In genomic region chr1:156513189-156513588, GRCh38 we compare ENCODE assay signal across 26 cellular contexts. TPM values are rescaled to one million over a fixed set of nuclear protein-coding genes. Genes with fewer than 3 reads are reported as not detected.
DNase-seq lines count a peak whose midpoint lies in the region; ATAC-seq, FAIRE-seq and TF ChIP-seq lines count a peak whose summit lies in the region.
"Had no signal": no experiment of that assay in that cellular context is flagged by ENCODE, and none has a peak within 500 bp of the region (broad histone marks: within the 10 kb centered on the region; RNA-seq: fewer than 3 reads in every experiment).

No MANE protein-coding gene starts in this region.

- no peaks in the 10 kb centered on the region for H3K23me2 ChIP-seq in H1 (ENCODE audit: low read depth, low read length)

- H4K8ac ChIP-seq in H1 (ENCODE audit: extremely low read depth, insufficient read depth, low read length), result no peak overlapping the region

- DNase-seq in activated naive CD8-positive, alpha-beta T cell treated with anti-CD3 and anti-CD28 coated beads, Interleukin-2, amount 10 ng/mL, durations not matched to agents 7 days and 5 days, result peak; percentile 9
- no peak for DNase-seq in activated naive CD8-positive, alpha-beta T cell treated with anti-CD3 and anti-CD28 coated beads for 36 hours
- DNase-seq in H1 (ENCODE audit: low read depth in 1 of 2, low spot score in 2 of 2), result no peak
- peak; percentile 59 for DNase-seq in mucosa of gallbladder (ENCODE audit: low spot score)
- DNase-seq in suprapubic skin (ENCODE audit: low spot score in 2 of 2), result no peak
- DNase-seq in NCI-H2227 (lab: John Stamatoyannopoulos, UW; ENCODE audit: unreplicated experiment), result no peak
- DNase-seq: EL; GF-D8; NCI-H1105 treated with DMSO at 0.1 percent for 48 hours; NCI-H2029 treated with DMSO at 0.1 percent for 48 hours; NCI-H345; NCI-H524; NCI-H774; NK-92 treated with Interleukin-12 subunit alpha and Interleukin-12 subunit beta, amount 100 ng/mL, for 24 hours; SHP77 treated with DMSO at 0.1 percent for 48 hours; SK-N-SH had no signal

- ATAC-seq in activated naive CD8-positive, alpha-beta T cell treated with anti-CD3 and anti-CD28 coated beads, Interleukin-2, amount 10 ng/mL, durations not matched to agents 7 days and 5 days (ENCODE audit: low read depth), result no peak
- ATAC-seq in GM21515 (IDR thresholded peaks at IDR 0.05; ENCODE audit: unreplicated experiment), result no peak
- ATAC-seq in HG03135 (IDR thresholded peaks at IDR 0.05; ENCODE audit: unreplicated experiment), result no peak

- H3K9me3 ChIP-seq in H1 (ENCODE audit: insufficient read depth in 2 of 2, low read depth in 1 of 2, low read length in 1 of 2) (no peaks in the 10 kb centered on the region), suprapubic skin (no peaks in the 10 kb centered on the region)
- H3K9me3 ChIP-seq: HAP-1, SK-N-SH had no signal

- H3K56ac ChIP-seq in H1 (replicated peaks; ENCODE audit: insufficient read length, low read depth, low read length), result no peak overlapping the region

- H3K27me3 ChIP-seq in H1 (replicated peaks in 1 of 4; ENCODE audit: control insufficient read depth in 3 of 4, extremely low read depth in 1 of 4, insufficient read depth in 3 of 4, low read length in 3 of 4) (no peaks in the 10 kb centered on the region), suprapubic skin (no peaks in the 10 kb centered on the region)

- no peak overlapping the region for H2AFZ ChIP-seq in H1 (ENCODE audit: low read length)

- no peaks in the 10 kb centered on the region for H4K20me1 ChIP-seq in H1 (replicated peaks in 1 of 2; ENCODE audit: control insufficient read depth in 1 of 2, insufficient read depth in 2 of 2, low read length in 2 of 2)

- TF ChIP-seq CTCF in H1 (IDR thresholded peaks at IDR 0.05; ENCODE audit: control extremely low read depth in 1 of 3, insufficient read depth in 1 of 3, low read depth in 1 of 3, low read length in 3 of 3), result no peak
- no peak for TF ChIP-seq CTCF in suprapubic skin (IDR thresholded peaks at IDR 0.05)

- H3K79me2 ChIP-seq in H1 (ENCODE audit: control insufficient read depth in 1 of 2, insufficient read depth in 2 of 2, low read length in 2 of 2), result no peaks in the 10 kb centered on the region

- no peak overlapping the region for H2AK5ac ChIP-seq in H1 (ENCODE audit: low read depth, low read length)

- no peak overlapping the region for H4K91ac ChIP-seq in H1 (replicated peaks; ENCODE audit: insufficient read length, low read length)

- H2BK12ac ChIP-seq in H1 (ENCODE audit: low read depth, low read length), result no peak overlapping the region

- no peaks in the 10 kb centered on the region for H3K79me1 ChIP-seq in H1 (ENCODE audit: low read depth, low read length)

- H3K4me3 ChIP-seq in H1 (ENCODE audit: extremely low read depth in 1 of 4, insufficient read depth in 2 of 4, low read depth in 3 of 4, low read length in 4 of 4), result no peak overlapping the region
- H3K4me3 ChIP-seq in suprapubic skin, result no peak overlapping the region
- H3K4me3 ChIP-seq: HAP-1 had no signal

- H3K14ac ChIP-seq in H1 (ENCODE audit: insufficient read length), result no peak overlapping the region

- no peak overlapping the region for H3K4me3 Mint-ChIP-seq in activated naive CD8-positive, alpha-beta T cell treated with anti-CD3 and anti-CD28 coated beads, Interleukin-2, amount 10 ng/mL, durations not matched to agents 7 days and 5 days
- no peak overlapping the region for H3K4me3 Mint-ChIP-seq in activated naive CD8-positive, alpha-beta T cell treated with anti-CD3 and anti-CD28 coated beads for 36 hours
- H3K4me3 Mint-ChIP-seq: B cell, CD14-positive monocyte had no signal

- no peak overlapping the region for H3K23ac ChIP-seq in H1 (ENCODE audit: insufficient read length)

- no peak overlapping the region for H3K18ac ChIP-seq in H1 (ENCODE audit: extremely low read depth, low read length)

- H4K5ac ChIP-seq in H1 (ENCODE audit: insufficient read length, low read depth, low read length), result no peak overlapping the region

- no peak overlapping the region for H2BK20ac ChIP-seq in H1 (ENCODE audit: low read length)

- H3K9me3 Mint-ChIP-seq in activated naive CD8-positive, alpha-beta T cell treated with anti-CD3 and anti-CD28 coated beads, Interleukin-2, amount 10 ng/mL, durations not matched to agents 7 days and 5 days, result peaks cover 2% of the 10 kb centered on the region
- no peaks in the 10 kb centered on the region for H3K9me3 Mint-ChIP-seq in activated naive CD8-positive, alpha-beta T cell treated with anti-CD3 and anti-CD28 coated beads for 36 hours

- no peak for FAIRE-seq in H1 (lab: Jason Lieb, UNC)
- FAIRE-seq: D721Med, GM19239 had no signal

- H3K4me1 ChIP-seq in H1 (replicated peaks in 1 of 4; ENCODE audit: control insufficient read depth in 3 of 4, insufficient read depth in 4 of 4, low read length in 3 of 4) (peaks cover 0 to 7% (median under 1%) of the 10 kb centered on the region in 4 experiments; a peak in 1 of 7 replicates), suprapubic skin (peaks cover 32% of the 10 kb centered on the region)
- H3K4me1 ChIP-seq: HAP-1 had no signal

- no peak overlapping the region for H3K27ac ChIP-seq in H1 (ENCODE audit: low read depth, low read length)
- H3K27ac ChIP-seq in suprapubic skin, result no peak overlapping the region
- H3K27ac ChIP-seq: 22Rv1, KMS-11, RWPE1 had no signal

- POLR2A ChIA-PET in activated naive CD8-positive, alpha-beta T cell treated with anti-CD3 and anti-CD28 coated beads, Interleukin-2, amount 10 ng/mL, durations not matched to agents 7 days and 5 days (lab: Charles Lee), result no interaction called here
- POLR2A ChIA-PET in H1 (lab: Charles Lee; ENCODE audit: partially characterized antibody), result no interaction called here

- H3K36me3 Mint-ChIP-seq in activated naive CD8-positive, alpha-beta T cell treated with anti-CD3 and anti-CD28 coated beads, Interleukin-2, amount 10 ng/mL, durations not matched to agents 7 days and 5 days, result peaks cover 3% of the 10 kb centered on the region
- H3K36me3 Mint-ChIP-seq in activated naive CD8-positive, alpha-beta T cell treated with anti-CD3 and anti-CD28 coated beads for 36 hours, result no peaks in the 10 kb centered on the region

- peaks cover 5% of the 10 kb centered on the region for H3K27me3 Mint-ChIP-seq in activated naive CD8-positive, alpha-beta T cell treated with anti-CD3 and anti-CD28 coated beads, Interleukin-2, amount 10 ng/mL, durations not matched to agents 7 days and 5 days
- no peaks in the 10 kb centered on the region for H3K27me3 Mint-ChIP-seq in activated naive CD8-positive, alpha-beta T cell treated with anti-CD3 and anti-CD28 coated beads for 36 hours
- H3K27me3 Mint-ChIP-seq: B cell had no signal

- CTCF ChIA-PET in H1 (lab: Charles Lee; ENCODE audit: partially characterized antibody), result interaction anchor here (0.7 to 1.3 kb wide), 4 partner anchors 12 to 41 kb away, joined by 3 read pairs; no protein-coding TSS in a partner anchor

- no peak for TF ChIP-seq RAD21 in H1 (IDR thresholded peaks at IDR 0.05 in 1 of 2, conservative IDR thresholded peaks at IDR 0.05 in 1 of 2; ENCODE audit: low read depth in 2 of 2, low read length in 2 of 2)

- H3K4me2 ChIP-seq in H1 (ENCODE audit: insufficient read depth in 1 of 2, low read depth in 2 of 2, low read length in 2 of 2), result no peak overlapping the region
- H3K4me2 ChIP-seq: KMS-11, SK-N-SH had no signal

- 85% methylated on average over 9 of the region's 9 CpGs; no CpG with 5 or more reads in 1 of the 2 experiments for WGBS in H1 (ENCODE audit: extremely low coverage in 1 of 2, insufficient coverage in 1 of 2, insufficient read length in 1 of 2, insufficient replicate concordance in 2 of 2, low coverage in 1 of 2, low lambda C conversion rate in 2 of 2, missing lambda C conversion rate in 1 of 2), 2 experiments
- WGBS in suprapubic skin, result 68% methylated on average over 9 of the region's 9 CpGs

- H3K9ac ChIP-seq in H1 (replicated peaks in 1 of 4; ENCODE audit: extremely low read depth in 1 of 4, low read depth in 3 of 4, low read length in 3 of 4), result no peak overlapping the region
- H3K9ac ChIP-seq: KMS-11, SK-N-SH had no signal

- no peak overlapping the region for H2BK120ac ChIP-seq in H1 (replicated peaks; ENCODE audit: low read depth, low read length)

- H3K36me3 ChIP-seq in H1 (ENCODE audit: control insufficient read depth in 2 of 4, insufficient read depth in 4 of 4, low read length in 3 of 4) (no peaks in the 10 kb centered on the region), suprapubic skin (no peaks in the 10 kb centered on the region)
- H3K36me3 ChIP-seq: HAP-1 had no signal

- H3K4ac ChIP-seq in H1 (replicated peaks; ENCODE audit: insufficient read length, low read depth, low read length), result no peak overlapping the region

- H3K4me1 Mint-ChIP-seq in activated naive CD8-positive, alpha-beta T cell treated with anti-CD3 and anti-CD28 coated beads, Interleukin-2, amount 10 ng/mL, durations not matched to agents 7 days and 5 days, result peaks cover 20% of the 10 kb centered on the region
- H3K4me1 Mint-ChIP-seq in activated naive CD8-positive, alpha-beta T cell treated with anti-CD3 and anti-CD28 coated beads for 36 hours, result peaks cover 9% of the 10 kb centered on the region

- TF ChIP-seq POLR2A in H1 (IDR thresholded peaks at IDR 0.05; ENCODE audit: control extremely low read depth in 1 of 2, low read depth in 2 of 2, low read length in 2 of 2) (no peak), suprapubic skin (IDR thresholded peaks at IDR 0.05) (no peak)

- TF ChIP-seq EP300 in H1 (IDR thresholded peaks at IDR 0.05; ENCODE audit: borderline replicate concordance in 1 of 2, low read depth in 2 of 2, low read length in 2 of 2) (no peak), suprapubic skin (IDR thresholded peaks at IDR 0.05) (no peak)

- H2BK15ac ChIP-seq in H1 (ENCODE audit: low read length), result 0 out of 2 replicates have a peak overlapping the region, but pooled peaks have one; percentile 16

- H2BK5ac ChIP-seq in H1 (ENCODE audit: low read depth, low read length), result no peak overlapping the region

- no peak overlapping the region for H3K27ac Mint-ChIP-seq in activated naive CD8-positive, alpha-beta T cell treated with anti-CD3 and anti-CD28 coated beads, Interleukin-2, amount 10 ng/mL, durations not matched to agents 7 days and 5 days
- H3K27ac Mint-ChIP-seq in activated naive CD8-positive, alpha-beta T cell treated with anti-CD3 and anti-CD28 coated beads for 36 hours, result no peak overlapping the region
- H3K27ac Mint-ChIP-seq: B cell had no signal

RNA-seq across cellular contexts. Expression of gene MEF2D, which starts 12.6 kb away (rescaled TPM):
- total RNA-seq in activated naive CD8-positive, alpha-beta T cell treated with anti-CD3 and anti-CD28 coated beads, Interleukin-2, amount 10 ng/mL, durations not matched to agents 7 days and 5 days, result 10 to 100 TPM; 52.4 to 54.4 TPM
- total RNA-seq in activated naive CD8-positive, alpha-beta T cell treated with anti-CD3 and anti-CD28 coated beads for 36 hours, result 10 to 100 TPM; 25.7 to 27.8 TPM
- total RNA-seq in H1 (2021; fragmentation: NEBNext Ultra II Directional; extraction: Animal tissue kit (Norgen Biotek cat#: 25700)), result 17.3 and 19.5 TPM in 2 replicates
- 20.3 and 44.4 TPM in 2 replicates for polyA plus RNA-seq in H1 (2011; rRNA removed)
- polyA plus RNA-seq in H1 (2011; cell fraction: cytosol; rRNA removed), result 12.4 TPM
- 19.5 TPM for polyA plus RNA-seq in H1 (2011; cell fraction: nucleus; rRNA removed)
- polyA plus RNA-seq in H1 (2012, experiment 1 of 2), result 10.3 to 14.6 TPM (median 12.8 TPM) in 4 replicates
- 8.1 TPM for polyA plus RNA-seq in H1 (2012, experiment 2 of 2)
- polyA plus RNA-seq in H1 (2013, experiment 1 of 2), result 9.1 TPM
- polyA plus RNA-seq in H1 (2013, experiment 2 of 2), result 8.8 TPM
- polyA minus RNA-seq in H1 (2011; rRNA and poly(A)+ RNA removed), result 6.7 and 7.7 TPM in 2 replicates
- 14.5 TPM for polyA minus RNA-seq in H1 (2011; cell fraction: cytosol; rRNA and poly(A)+ RNA removed)
- 9.3 TPM for polyA minus RNA-seq in H1 (2011; cell fraction: nucleus; rRNA and poly(A)+ RNA removed)
- 57.8 TPM for total RNA-seq in mucosa of gallbladder
- 10 to 100 TPM; 61.7 to 73.5 (median 67.1) TPM for total RNA-seq in suprapubic skin

RNA-seq across cellular contexts. Expression of gene IQGAP3, which starts 59.2 kb away (rescaled TPM):
- 10 to 100 TPM; 26.1 to 30.3 TPM for total RNA-seq in activated naive CD8-positive, alpha-beta T cell treated with anti-CD3 and anti-CD28 coated beads, Interleukin-2, amount 10 ng/mL, durations not matched to agents 7 days and 5 days
- total RNA-seq in activated naive CD8-positive, alpha-beta T cell treated with anti-CD3 and anti-CD28 coated beads for 36 hours, result 10 to 100 TPM; 13.5 to 14.9 TPM
- total RNA-seq in H1 (2021; fragmentation: NEBNext Ultra II Directional; extraction: Animal tissue kit (Norgen Biotek cat#: 25700)), result 20.9 and 22.3 TPM in 2 replicates
- polyA plus RNA-seq in H1 (2011; rRNA removed), result 14.6 and 18.2 TPM in 2 replicates
- polyA plus RNA-seq in H1 (2011; cell fraction: cytosol; rRNA removed), result 17.7 TPM
- polyA plus RNA-seq in H1 (2011; cell fraction: nucleus; rRNA removed), result 92.9 TPM
- polyA plus RNA-seq in H1 (2012, experiment 1 of 2), result 16.6 to 22.1 TPM (median 19.6 TPM) in 4 replicates
- polyA plus RNA-seq in H1 (2012, experiment 2 of 2), result 10.9 TPM
- 12.9 TPM for polyA plus RNA-seq in H1 (2013, experiment 1 of 2)
- 10.7 TPM for polyA plus RNA-seq in H1 (2013, experiment 2 of 2)
- polyA minus RNA-seq in H1 (2011; rRNA and poly(A)+ RNA removed), result 32.1 and 40.4 TPM in 2 replicates
- 15.9 TPM for polyA minus RNA-seq in H1 (2011; cell fraction: cytosol; rRNA and poly(A)+ RNA removed)
- polyA minus RNA-seq in H1 (2011; cell fraction: nucleus; rRNA and poly(A)+ RNA removed), result 30.1 TPM
- total RNA-seq in mucosa of gallbladder (2.5 TPM), suprapubic skin (1 to 10 TPM; 2.2 to 5.7 (median 4.5) TPM)

Comparison
In these comparisons a context has a peak if more than half of its experiments do, and no peak if none do; other contexts are left out.
1. DNase-seq: peak in activated naive CD8-positive, alpha-beta T cell treated with anti-CD3 and anti-CD28 coated beads, Interleukin-2, amount 10 ng/mL, durations not matched to agents 7 days and 5 days (single experiment) and mucosa of gallbladder (single experiment); none in activated naive CD8-positive, alpha-beta T cell treated with anti-CD3 and anti-CD28 coated beads for 36 hours (single experiment), H1 (0 of 2), suprapubic skin (0 of 2) and NCI-H2227 (single experiment).